16 cellular contexts compared by ENCODE assay signal in the genomic region with DNA sequence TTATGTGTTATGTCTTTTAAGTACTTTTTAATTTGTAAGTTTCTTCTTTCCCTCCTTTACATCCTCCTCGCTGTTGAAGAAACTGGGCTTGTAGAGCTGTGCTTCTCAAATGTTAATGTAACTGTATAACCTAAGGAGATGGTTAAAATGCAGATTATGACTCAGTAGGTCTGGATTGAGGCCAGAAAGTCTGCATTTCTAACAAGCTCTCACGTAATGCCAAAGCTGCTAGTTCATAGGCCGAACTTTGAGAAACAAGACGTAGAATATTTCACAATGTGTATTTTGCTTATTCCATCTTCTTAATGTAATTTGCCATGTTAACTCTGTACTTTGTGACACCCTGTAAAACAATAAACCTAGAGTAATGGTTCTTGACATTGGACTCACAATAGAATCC.
DNase-seq lines count a peak whose midpoint lies in the region; ATAC-seq and TF ChIP-seq lines count a peak whose summit lies in the region.
"Had no signal": no experiment of that assay in that cellular context is flagged by ENCODE, and none has a peak within 500 bp of the region (broad histone marks: within the 10 kb centered on the region; RNA-seq: fewer than 3 reads in every experiment).

No MANE protein-coding gene starts in this region.

- dilution Hi-C loops in IMR-90 (cut with HindIII; ENCODE audit: low sequenced_read_pairs, unreplicated experiment), result no loop called here

- H3K27me3 Mint-ChIP-seq in activated naive CD8-positive, alpha-beta T cell treated with anti-CD3 and anti-CD28 coated beads, Interleukin-2, amount 50 U/mL, for 24 hours, result no peaks in the 10 kb centered on the region
- no peaks in the 10 kb centered on the region for H3K27me3 Mint-ChIP-seq in endothelial cell (ENCODE audit: unreplicated experiment)
- H3K27me3 Mint-ChIP-seq: activated CD4-positive, alpha-beta memory T cell treated with anti-CD3 and anti-CD28 coated beads, Interleukin-2, amount 10 ng/mL, durations not matched to agents 7 days and 5 days; naive B cell had no signal

- H3K9me3 ChIP-seq in A673 (ENCODE audit: low read depth, low read length, poor library complexity, severe bottlenecking), result no peaks in the 10 kb centered on the region
- H3K9me3 ChIP-seq in IMR-90 (ENCODE audit: control insufficient read depth, insufficient read depth, low read length), result no peaks in the 10 kb centered on the region
- H3K9me3 ChIP-seq: upper lobe of left lung had no signal

- no peak overlapping the region for H3K23ac ChIP-seq in IMR-90 (ENCODE audit: low read depth, low read length)

- H2BK5ac ChIP-seq in IMR-90 (ENCODE audit: low read depth, low read length, poor library complexity, severe bottlenecking), result peak overlapping the region; percentile 32

- H3K9me1 ChIP-seq in IMR-90 (ENCODE audit: insufficient read depth, low read length), result no peaks in the 10 kb centered on the region

- peak; percentile 83 for DNase-seq in A673 (ENCODE audit: low spot score)
- peak; percentile 96 for DNase-seq in IMR-90
- peak; percentile 97 for DNase-seq in brain microvascular endothelial cell
- DNase-seq in hepatic stellate cell (ENCODE audit: low spot score), result peak; percentile 1
- no peak for DNase-seq in activated naive CD8-positive, alpha-beta T cell treated with anti-CD3 and anti-CD28 coated beads, Interleukin-2, amount 50 U/mL, for 24 hours
- DNase-seq in GM19240 (ENCODE audit: insufficient read length, low spot score), result no peak
- no peak for DNase-seq in NCI-H1694 (lab: John Stamatoyannopoulos, UW)
- DNase-seq in endothelial cell (ENCODE audit: low spot score), result no peak
- DNase-seq: activated CD4-positive, alpha-beta memory T cell treated with anti-CD3 and anti-CD28 coated beads, Interleukin-2, amount 10 ng/mL, durations not matched to agents 7 days and 5 days; hippocampal formation; KG1; naive B cell; NCI-H1417 treated with DMSO at 0.1 percent for 48 hours; stimulated activated CD8-positive, alpha-beta memory T cell treated with anti-CD3 and anti-CD28 coated beads, Interleukin-4, amount 100 ng/mL, for 48 hours; upper lobe of left lung had no signal

- no peak overlapping the region for H3K27ac ChIP-seq in A673 (ENCODE audit: low read depth, low read length, poor library complexity, severe bottlenecking)
- no peak overlapping the region for H3K27ac ChIP-seq in IMR-90 (ENCODE audit: insufficient read depth, low read length)
- H3K27ac ChIP-seq in brain microvascular endothelial cell, result peak overlapping the region; percentile 67
- H3K27ac ChIP-seq: upper lobe of left lung had no signal

- H2AK5ac ChIP-seq in IMR-90 (ENCODE audit: low read depth, low read length), result no peak overlapping the region

- no peak overlapping the region for H3K4me3 Mint-ChIP-seq in activated naive CD8-positive, alpha-beta T cell treated with anti-CD3 and anti-CD28 coated beads, Interleukin-2, amount 50 U/mL, for 24 hours
- H3K4me3 Mint-ChIP-seq in endothelial cell (ENCODE audit: unreplicated experiment), result no peak overlapping the region
- H3K4me3 Mint-ChIP-seq: activated CD4-positive, alpha-beta memory T cell treated with anti-CD3 and anti-CD28 coated beads, Interleukin-2, amount 10 ng/mL, durations not matched to agents 7 days and 5 days; naive B cell had no signal

- no peak overlapping the region for H3K56ac ChIP-seq in IMR-90 (ENCODE audit: extremely low read depth, insufficient read depth, low read length)

- in situ Hi-C loops in IMR-90 (cut with MboI; ENCODE audit: low sequenced_read_pairs), result no loop called here
- in situ Hi-C loops in brain microvascular endothelial cell (cut with HindIII; ENCODE audit: low pct_ligation_motif_present, low sequenced_read_pairs), result no loop called here

- H2AK9ac ChIP-seq in IMR-90 (replicated peaks; ENCODE audit: low read depth, low read length, poor library complexity), result no peak overlapping the region

- H3K79me1 ChIP-seq in IMR-90 (ENCODE audit: low read depth in 1 of 2, low read length in 2 of 2), result no peaks in the 10 kb centered on the region

- TF ChIP-seq POLR2A in IMR-90 (IDR thresholded peaks at IDR 0.05; ENCODE audit: low read depth, low read length), result no peak

- no peak overlapping the region for H3K4ac ChIP-seq in IMR-90 (ENCODE audit: low read depth, low read length)

- no peak overlapping the region for H3K27ac Mint-ChIP-seq in activated naive CD8-positive, alpha-beta T cell treated with anti-CD3 and anti-CD28 coated beads, Interleukin-2, amount 50 U/mL, for 24 hours
- no peak overlapping the region for H3K27ac Mint-ChIP-seq in endothelial cell (ENCODE audit: unreplicated experiment)
- H3K27ac Mint-ChIP-seq: activated CD4-positive, alpha-beta memory T cell treated with anti-CD3 and anti-CD28 coated beads, Interleukin-2, amount 10 ng/mL, durations not matched to agents 7 days and 5 days; naive B cell had no signal

- no peak overlapping the region; a peak in 1 of 4 replicates for H4K8ac ChIP-seq in IMR-90 (ENCODE audit: low read depth in 2 of 2, low read length in 2 of 2)

- H4K91ac ChIP-seq in IMR-90 (ENCODE audit: insufficient read depth, low read depth, low read length), result no peak overlapping the region

- peak; percentile 63 for ATAC-seq in IMR-90 (ENCODE audit: low read depth)
- no peak for ATAC-seq in activated naive CD8-positive, alpha-beta T cell treated with anti-CD3 and anti-CD28 coated beads, Interleukin-2, amount 50 U/mL, for 24 hours
- ATAC-seq: left lobe of liver had no signal

- H3K4me1 ChIP-seq in A673 (ENCODE audit: insufficient read depth, low read length, poor library complexity, severe bottlenecking), result peaks cover 21% of the 10 kb centered on the region
- H3K4me1 ChIP-seq in IMR-90 (ENCODE audit: control insufficient read depth, insufficient read depth, low read length), result no peaks in the 10 kb centered on the region
- H3K4me1 ChIP-seq: upper lobe of left lung had no signal

- POLR2A ChIA-PET in A673 (lab: Charles Lee; ENCODE audit: low non-redundant PET) (no interaction called here), IMR-90 (lab: Charles Lee; ENCODE audit: unreplicated experiment) (no interaction called here)

- CTCF ChIA-PET in A673 (lab: Charles Lee), result no interaction called here
- CTCF ChIA-PET in IMR-90 (lab: Yijun Ruan, JAX), result no interaction called here

- no peak overlapping the region for H3K9ac ChIP-seq in IMR-90 (ENCODE audit: low read depth, low read length)

- no peaks in the 10 kb centered on the region for H3K36me3 Mint-ChIP-seq in activated naive CD8-positive, alpha-beta T cell treated with anti-CD3 and anti-CD28 coated beads, Interleukin-2, amount 50 U/mL, for 24 hours (ENCODE audit: low read depth)
- H3K36me3 Mint-ChIP-seq in endothelial cell (ENCODE audit: low read depth, unreplicated experiment), result no peaks in the 10 kb centered on the region
- H3K36me3 Mint-ChIP-seq: naive B cell had no signal

- no peak overlapping the region for H3K18ac ChIP-seq in IMR-90 (ENCODE audit: low read depth, low read length)

- H3K27me3 ChIP-seq in A673 (replicated peaks; ENCODE audit: insufficient read depth, low read depth, low read length, poor library complexity) (no peaks in the 10 kb centered on the region), IMR-90 (ENCODE audit: control insufficient read depth, insufficient read depth, low read length) (no peaks in the 10 kb centered on the region), brain microvascular endothelial cell (replicated peaks) (no peaks in the 10 kb centered on the region)
- H3K27me3 ChIP-seq: upper lobe of left lung had no signal

- no peak overlapping the region for H2BK15ac ChIP-seq in IMR-90 (ENCODE audit: low read depth, low read length)

- no peak for TF ChIP-seq RAD21 in IMR-90 (IDR thresholded peaks at IDR 0.05; ENCODE audit: low read length)

- H2BK120ac ChIP-seq in IMR-90 (ENCODE audit: low read depth, low read length), result no peak overlapping the region

- no peaks in the 10 kb centered on the region for H3K9me3 Mint-ChIP-seq in activated naive CD8-positive, alpha-beta T cell treated with anti-CD3 and anti-CD28 coated beads, Interleukin-2, amount 50 U/mL, for 24 hours
- H3K9me3 Mint-ChIP-seq in endothelial cell (ENCODE audit: unreplicated experiment), result no peaks in the 10 kb centered on the region

- TF ChIP-seq CTCF in A673 (conservative IDR thresholded peaks at IDR 0.05; ENCODE audit: low read depth, low read length) (no peak), IMR-90 (conservative IDR thresholded peaks at IDR 0.05; ENCODE audit: low read depth, low read length) (no peak), brain microvascular endothelial cell (IDR thresholded peaks at IDR 0.05; ENCODE audit: low read depth, low read length, missing control alignments) (no peak), endothelial cell (IDR thresholded peaks at IDR 0.05; ENCODE audit: unreplicated experiment) (no peak)

- BruUV-seq in A673 (replicated peaks; lab: Mats Ljungman, UMichigan) (no TSS peak), IMR-90 (replicated peaks; lab: Mats Ljungman, UMichigan) (no TSS peak)

- H4K5ac ChIP-seq in IMR-90 (ENCODE audit: low read depth, low read length), result no peak overlapping the region

- H3K14ac ChIP-seq in IMR-90 (replicated peaks; ENCODE audit: low read depth, low read length), result no peak overlapping the region

- H3K4me3 ChIP-seq in A673 (ENCODE audit: low read depth, low read length, poor library complexity, severe bottlenecking) (no peak overlapping the region), IMR-90 (ENCODE audit: insufficient read depth, low read depth, low read length) (no peak overlapping the region), brain microvascular endothelial cell (ENCODE audit: low read depth, low read length) (no peak overlapping the region)
- H3K4me3 ChIP-seq: upper lobe of left lung had no signal

- H3K36me3 ChIP-seq in A673 (ENCODE audit: insufficient read depth, low read length, poor library complexity, severe bottlenecking) (no peaks in the 10 kb centered on the region), IMR-90 (ENCODE audit: control insufficient read depth, insufficient read depth, low read length) (no peaks in the 10 kb centered on the region), brain microvascular endothelial cell (replicated peaks) (no peaks in the 10 kb centered on the region)
- H3K36me3 ChIP-seq: upper lobe of left lung had no signal

- no CpG with 5 or more reads among the region's 4 CpGs for WGBS in IMR-90 (ENCODE audit: extremely low coverage in 2 of 2, insufficient read length in 1 of 2), 2 experiments

- H2AFZ ChIP-seq in IMR-90 (replicated peaks; ENCODE audit: low read length, poor library complexity), result no peak overlapping the region

- no peak overlapping the region for H2BK20ac ChIP-seq in IMR-90 (ENCODE audit: low read depth, low read length)

- H3K4me1 Mint-ChIP-seq in activated naive CD8-positive, alpha-beta T cell treated with anti-CD3 and anti-CD28 coated beads, Interleukin-2, amount 50 U/mL, for 24 hours, result no peaks in the 10 kb centered on the region
- H3K4me1 Mint-ChIP-seq in endothelial cell (ENCODE audit: unreplicated experiment), result no peaks in the 10 kb centered on the region
- H3K4me1 Mint-ChIP-seq: activated CD4-positive, alpha-beta memory T cell treated with anti-CD3 and anti-CD28 coated beads, Interleukin-2, amount 10 ng/mL, durations not matched to agents 7 days and 5 days; naive B cell had no signal

- no peak overlapping the region for H3K4me2 ChIP-seq in IMR-90 (ENCODE audit: low read depth, low read length)

- intact Hi-C loops in A673 (cut with micrococcal nuclease; ENCODE audit: unreplicated experiment), result no loop called here
- intact Hi-C loops in IMR-90 (cut with micrococcal nuclease), result no loop called here

- H4K20me1 ChIP-seq in IMR-90 (ENCODE audit: insufficient read depth, low read length), result no peaks in the 10 kb centered on the region

Comparison
In these comparisons a context has a peak if more than half of its experiments do, and no peak if none do; other contexts are left out.
1. DNase-seq: peak in A673 (single experiment), IMR-90 (single experiment), brain microvascular endothelial cell (single experiment) and hepatic stellate cell (single experiment); none in activated naive CD8-positive, alpha-beta T cell treated with anti-CD3 and anti-CD28 coated beads, Interleukin-2, amount 50 U/mL, for 24 hours (single experiment), GM19240 (single experiment), NCI-H1694 (single experiment) and endothelial cell (single experiment).